In genomic region chr4:55947254-55947882, GRCh38 we compare ENCODE assay signal across 8 cellular contexts. TPM values are rescaled to one million over a fixed set of nuclear protein-coding genes. Genes with fewer than 3 reads are reported as not detected.
A peak's percentile ranks its signal among the peaks of the same experiment; 100 is the strongest.
DNase-seq lines count a peak whose midpoint lies in the region; ATAC-seq, FAIRE-seq and TF ChIP-seq lines count a peak whose summit lies in the region.

No MANE protein-coding gene starts in this region.

- H2BK5ac ChIP-seq in mesenchymal stem cell (ENCODE audit: low read depth, low read length, poor library complexity, severe bottlenecking) = peak overlapping the region; percentile 53

- in situ Hi-C loops in GM13977 (cut with MboI; ENCODE audit: low pct_unique_long_range_greater_than_20kb, low sequenced_read_pairs, unreplicated experiment) = no loop called here

- no peak overlapping the region for H3K23ac ChIP-seq in mesenchymal stem cell (ENCODE audit: low read length in 2 of 2)

- H4K91ac ChIP-seq in mesenchymal stem cell (ENCODE audit: low read length) = no peak overlapping the region

- FAIRE-seq in RCC 7860 (lab: Jason Lieb, UNC) = no peak

- H3K27ac ChIP-seq in mesenchymal stem cell (ENCODE audit: low read length, poor library complexity, severe bottlenecking) = peak overlapping the region; percentile 99

- H3K9ac ChIP-seq in mesenchymal stem cell (ENCODE audit: low read length) = peak overlapping the region; percentile 93

- peaks cover 3% of the 10 kb centered on the region for H3K4me1 ChIP-seq in mesenchymal stem cell (ENCODE audit: control insufficient read depth, insufficient read depth, low read depth, low read length)

- H3K18ac ChIP-seq in mesenchymal stem cell (ENCODE audit: low read depth in 1 of 2, low read length in 2 of 2) = peak overlapping the region; percentile 86 to 99

- no peaks in the 10 kb centered on the region for H3K27me3 ChIP-seq in mesenchymal stem cell (ENCODE audit: control insufficient read depth in 1 of 2, insufficient read depth in 1 of 2, low read length in 2 of 2)

- H4K8ac ChIP-seq in mesenchymal stem cell (ENCODE audit: low read length) = peak overlapping the region; percentile 4

- peak overlapping the region; percentile 10 to 89 for H2BK12ac ChIP-seq in mesenchymal stem cell (ENCODE audit: low read length in 2 of 2)

- H3K4me3 ChIP-seq in mesenchymal stem cell (ENCODE audit: insufficient read depth in 1 of 2, low read depth in 1 of 2, low read length in 2 of 2) = peak overlapping the region in 1 of 2 experiments; percentile 78

- peak overlapping the region; percentile 93 for H3K27ac Mint-ChIP-seq in activated naive CD4-positive, alpha-beta T cell treated with anti-CD3 and anti-CD28 coated beads, Interleukin-2, amount 50 U/mL, for 24 hours

- ATAC-seq in GM21723 (IDR thresholded peaks at IDR 0.05; ENCODE audit: unreplicated experiment) = peak; percentile 37

- no peak overlapping the region for H2BK15ac ChIP-seq in mesenchymal stem cell (ENCODE audit: low read depth, poor library complexity, severe bottlenecking)

- no peak overlapping the region for H3K14ac ChIP-seq in mesenchymal stem cell (ENCODE audit: low read length in 2 of 2)

- TF ChIP-seq CTCF in GM13977 (IDR thresholded peaks at IDR 0.05; ENCODE audit: extremely low read depth, insufficient read depth, missing control alignments) = no peak

- peaks cover 10% of the 10 kb centered on the region for H3K36me3 Mint-ChIP-seq in activated naive CD4-positive, alpha-beta T cell treated with anti-CD3 and anti-CD28 coated beads, Interleukin-2, amount 50 U/mL, for 24 hours

- H3K4me3 Mint-ChIP-seq in activated naive CD4-positive, alpha-beta T cell treated with anti-CD3 and anti-CD28 coated beads, Interleukin-2, amount 50 U/mL, for 24 hours = peak overlapping the region; percentile 95

- peaks cover 0 to 3% of the 10 kb centered on the region in 2 experiments for H3K36me3 ChIP-seq in mesenchymal stem cell (ENCODE audit: control insufficient read depth in 1 of 2, insufficient read depth in 2 of 2, low read depth in 1 of 2, low read length in 2 of 2)

- peak overlapping the region; percentile 57 for H3K4me2 ChIP-seq in mesenchymal stem cell (ENCODE audit: low read length, poor library complexity, severe bottlenecking)

- H3K79me1 ChIP-seq in mesenchymal stem cell (replicated peaks; ENCODE audit: low read length, poor library complexity, severe bottlenecking) = peaks cover 15% of the 10 kb centered on the region

- peak overlapping the region; percentile 71 to 81 for H3K4ac ChIP-seq in mesenchymal stem cell (ENCODE audit: low read depth in 1 of 2, low read length in 2 of 2)

- DNase-seq in GM13977 (ENCODE audit: low spot score) (peak; percentile 38), LHCN-M2 (ENCODE audit: low read depth) (peak; percentile 21), mesenchymal stem cell (peak; percentile 53), RCC 7860 (ENCODE audit: low spot score) (no peak), DMS114 treated with DMSO at 0.1 percent for 48 hours (lab: John Stamatoyannopoulos, UW; ENCODE audit: unreplicated experiment) (no peak)
- DNase-seq in effector CD8-positive, alpha-beta T cell (lab: John Stamatoyannopoulos, UW) = no peak

- no peak overlapping the region for H2AFZ ChIP-seq in mesenchymal stem cell (ENCODE audit: low read depth, low read length)

- 44% methylated on average over 6 of the region's 6 CpGs for WGBS in mesenchymal stem cell

- peak overlapping the region; percentile 76 for H2AK5ac ChIP-seq in mesenchymal stem cell (ENCODE audit: low read length, severe bottlenecking)

- H3K4me1 Mint-ChIP-seq in activated naive CD4-positive, alpha-beta T cell treated with anti-CD3 and anti-CD28 coated beads, Interleukin-2, amount 50 U/mL, for 24 hours = peaks cover 54% of the 10 kb centered on the region

- no peaks in the 10 kb centered on the region for H3K9me3 ChIP-seq in mesenchymal stem cell (ENCODE audit: control insufficient read depth, low read length)

- peak overlapping the region; percentile 98 for H2BK120ac ChIP-seq in mesenchymal stem cell (ENCODE audit: low read depth, low read length)

- H3K27me3 Mint-ChIP-seq in activated naive CD4-positive, alpha-beta T cell treated with anti-CD3 and anti-CD28 coated beads, Interleukin-2, amount 50 U/mL, for 24 hours = no peaks in the 10 kb centered on the region

- H3K9me3 Mint-ChIP-seq in activated naive CD4-positive, alpha-beta T cell treated with anti-CD3 and anti-CD28 coated beads, Interleukin-2, amount 50 U/mL, for 24 hours = peaks cover 5% of the 10 kb centered on the region

RNA-seq across cellular contexts. Expression of gene CEP135, which starts 1.4 kb away (rescaled TPM):
- total RNA-seq in LHCN-M2 (2014; rRNA removed) = 9.0 and 10.8 TPM in 2 replicates
- polyA plus RNA-seq in LHCN-M2 (2012) = 1.5 TPM
- 4.5 TPM for polyA plus RNA-seq in mesenchymal stem cell (2013, experiment 1 of 2)
- polyA plus RNA-seq in mesenchymal stem cell (2013, experiment 2 of 2) = 4.3 TPM

Comparison
In these comparisons a context has a peak if more than half of its experiments do, and no peak if none do; other contexts are left out.
1. DNase-seq: peak in GM13977 (single experiment), LHCN-M2 (single experiment) and mesenchymal stem cell (single experiment); none in RCC 7860 (single experiment), effector CD8-positive, alpha-beta T cell (single experiment) and DMS114 treated with DMSO at 0.1 percent for 48 hours (single experiment).